Comparison of ENCODE assay signal across 7 cellular contexts in the genomic region with DNA sequence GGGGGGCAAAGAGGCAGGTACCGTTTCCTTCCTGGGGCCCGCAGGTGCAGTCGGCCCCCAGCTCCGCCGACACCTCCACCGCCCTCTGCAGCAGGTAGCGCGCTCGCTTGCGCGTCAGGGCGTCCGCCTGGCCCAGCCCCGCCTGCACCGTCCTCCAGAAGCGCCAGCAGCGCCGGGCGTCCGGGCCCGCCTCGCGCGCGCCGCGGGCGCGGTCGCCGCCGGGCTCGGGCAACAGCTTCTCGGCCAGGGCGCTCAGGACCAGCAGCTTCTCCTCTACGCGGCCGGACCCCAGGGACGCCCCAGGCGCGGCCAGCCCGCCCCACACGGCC. TPM values are rescaled to one million over a fixed set of nuclear protein-coding genes. Genes with fewer than 3 reads are reported as not detected.
DNase-seq lines count a peak whose midpoint lies in the region; ATAC-seq and TF ChIP-seq lines count a peak whose summit lies in the region.

No MANE protein-coding gene starts in this region.

- H3K4me1 ChIP-seq in lung (ENCODE audit: control insufficient read depth in 2 of 2, insufficient read depth in 2 of 2, low read length in 2 of 2): peaks cover 0 to 9% of the 10 kb centered on the region in 2 donors

- no peaks in the 10 kb centered on the region for H3K36me3 Mint-ChIP-seq in chondrocyte (ENCODE audit: low read depth)

- ATAC-seq in GM18511 (IDR thresholded peaks at IDR 0.05; ENCODE audit: unreplicated experiment): peak; percentile 69
- ATAC-seq in HG02610 (IDR thresholded peaks at IDR 0.05; ENCODE audit: unreplicated experiment): peak; percentile 62
- ATAC-seq in lung (ENCODE audit: insufficient read depth, low FRiP score): peak; percentile 66

- peak overlapping the region; percentile 78 for H3K4me3 Mint-ChIP-seq in chondrocyte (ENCODE audit: unreplicated experiment)

- H3K27me3 ChIP-seq in lung (ENCODE audit: control insufficient read depth, insufficient read depth): no peaks in the 10 kb centered on the region

- H3K4me1 Mint-ChIP-seq in chondrocyte (ENCODE audit: low read depth): peaks cover 23% of the 10 kb centered on the region

- H3K27ac ChIP-seq in lung (ENCODE audit: low read depth in 1 of 2, low read length in 1 of 2): peak overlapping the region; percentile 95 to 97

- no peak overlapping the region for H3K27ac Mint-ChIP-seq in chondrocyte (ENCODE audit: unreplicated experiment)

- TF ChIP-seq CTCF in chondrocyte (IDR thresholded peaks at IDR 0.05): no peak
- no peak for TF ChIP-seq CTCF in lung (IDR thresholded peaks at IDR 0.05; ENCODE audit: control extremely low read depth, extremely low read depth)

- peak; percentile 76 for DNase-seq in NCI-H1092 treated with DMSO at 0.1 percent for 48 hours (lab: John Stamatoyannopoulos, UW)
- peak; percentile 34 to 74 (median 56) for DNase-seq in activated CD4-positive, CD25-positive, alpha-beta regulatory T cell (lab: John Stamatoyannopoulos, UW)
- DNase-seq in chondrocyte (ENCODE audit: low spot score): no peak
- DNase-seq in lung (ENCODE audit: low spot score): peak; percentile 66
- DNase-seq in stimulated activated CD8-positive, alpha-beta memory T cell treated with anti-CD3 and anti-CD28 coated beads, Interleukin-12 subunit alpha, Interleukin-12 subunit beta, amount 100 ng/mL, for 24 hours (ENCODE audit: extremely low read depth): peak; percentile 48

- H3K4me3 ChIP-seq in lung: peak overlapping the region; percentile 84

- H3K36me3 ChIP-seq in lung (ENCODE audit: control insufficient read depth in 2 of 2, insufficient read depth in 2 of 2, low read length in 2 of 2): no peaks in the 10 kb centered on the region

- H3K9me3 Mint-ChIP-seq in chondrocyte (ENCODE audit: low read depth): no peaks in the 10 kb centered on the region

- peaks cover 18% of the 10 kb centered on the region for H3K27me3 Mint-ChIP-seq in chondrocyte (ENCODE audit: low read depth)

- H3K9me3 ChIP-seq in lung (ENCODE audit: control insufficient read depth in 2 of 2, insufficient read depth in 1 of 2, low read length in 1 of 2): no peaks in the 10 kb centered on the region

- 0% methylated on average over 38 to 43 of the region's 43 CpGs for WGBS in lung, 2 donors

RNA-seq across cellular contexts. Expression of gene TARBP1, which starts 0.9 kb away (rescaled TPM):
- 11.2 to 22.2 TPM (median 12.9 TPM) in 3 replicates for total RNA-seq in chondrocyte
- total RNA-seq in lung: 10 to 100 TPM; 27.7 to 32.2 TPM
- 10 to 100 TPM; 11.2 to 48.7 TPM for polyA plus RNA-seq in lung
